8 cellular contexts compared by ENCODE assay signal in genomic region chr21:36297555-36297937, GRCh38. TPM values are rescaled to one million over a fixed set of nuclear protein-coding genes. Genes with fewer than 3 reads are reported as not detected.
DNase-seq lines count a peak whose midpoint lies in the region; ATAC-seq and TF ChIP-seq lines count a peak whose summit lies in the region.

No MANE protein-coding gene starts in this region.

- H3K27me3 ChIP-seq in mucosa of rectum (ENCODE audit: control insufficient read depth in 2 of 2, insufficient read depth in 2 of 2, low read length in 2 of 2): no peaks in the 10 kb centered on the region
- no peaks in the 10 kb centered on the region for H3K27me3 ChIP-seq in vagina

- intact Hi-C loops in vagina (cut with DNase I): no loop called here

- peaks cover 10 to 11% of the 10 kb centered on the region in 2 donors for H3K36me3 ChIP-seq in mucosa of rectum (ENCODE audit: control insufficient read depth in 2 of 2, insufficient read depth in 2 of 2, low read length in 2 of 2)
- H3K36me3 ChIP-seq in vagina: peaks cover 0 to under 1% of the 10 kb centered on the region in 2 donors

- H3K27ac ChIP-seq in mucosa of rectum (ENCODE audit: low read depth in 2 of 2, low read length in 2 of 2): peak overlapping the region; percentile 96
- peak overlapping the region; percentile 74 for H3K27ac ChIP-seq in vagina

- no peak for TF ChIP-seq CTCF in vagina (IDR thresholded peaks at IDR 0.05)

- peak overlapping the region; percentile 62 to 82 for H3K9ac ChIP-seq in mucosa of rectum (ENCODE audit: low read depth in 1 of 2, low read length in 2 of 2)

- no peak for DNase-seq in stimulated activated naive CD8-positive, alpha-beta T cell treated with anti-CD3 and anti-CD28 coated beads, Interleukin-15, Interleukin-2, amounts not matched to agents 100 U/mL and 50 U/mL, for 24 hours
- no peak for DNase-seq in activated naive CD4-positive, alpha-beta T cell treated with anti-CD3 and anti-CD28 coated beads, Interleukin-2, amount 50 U/mL, for 72 hours (ENCODE audit: low spot score in 2 of 2)
- DNase-seq in vagina (ENCODE audit: extremely low spot score in 2 of 2) (no peak), NCI-H2081 treated with DMSO at 0.1 percent for 48 hours (lab: John Stamatoyannopoulos, UW) (no peak), NCI-H345 treated with DMSO at 0.1 percent for 48 hours (lab: John Stamatoyannopoulos, UW; ENCODE audit: unreplicated experiment) (no peak), NCI-H2227 (lab: John Stamatoyannopoulos, UW; ENCODE audit: unreplicated experiment) (no peak)

- no peak for TF ChIP-seq POLR2A in vagina (IDR thresholded peaks at IDR 0.05)

- no peaks in the 10 kb centered on the region for H3K9me3 ChIP-seq in mucosa of rectum (ENCODE audit: control insufficient read depth in 2 of 2, low read length in 2 of 2)
- no peaks in the 10 kb centered on the region for H3K9me3 ChIP-seq in vagina

- H3K27ac Mint-ChIP-seq in stimulated activated naive CD8-positive, alpha-beta T cell treated with anti-CD3 and anti-CD28 coated beads, Interleukin-15, Interleukin-2, amounts not matched to agents 100 ng/mL and 50 ng/mL, for 24 hours: peak overlapping the region; percentile 89
- H3K27ac Mint-ChIP-seq in activated naive CD4-positive, alpha-beta T cell treated with anti-CD3 and anti-CD28 coated beads, Interleukin-2, amount 50 U/mL, for 72 hours: peak overlapping the region; percentile 26 to 89

- peak overlapping the region; percentile 54 to 78 for H3K4me3 ChIP-seq in mucosa of rectum (ENCODE audit: low read length in 2 of 2)
- peak overlapping the region in 1 of 2 donors; percentile 23 for H3K4me3 ChIP-seq in vagina

- peak overlapping the region; percentile 72 for H3K4me3 Mint-ChIP-seq in stimulated activated naive CD8-positive, alpha-beta T cell treated with anti-CD3 and anti-CD28 coated beads, Interleukin-15, Interleukin-2, amounts not matched to agents 100 ng/mL and 50 ng/mL, for 24 hours

- H3K4me1 ChIP-seq in mucosa of rectum (ENCODE audit: control insufficient read depth in 2 of 2, insufficient read depth in 2 of 2, low read length in 2 of 2): peaks cover 22 to 25% of the 10 kb centered on the region in 2 donors
- H3K4me1 ChIP-seq in vagina: peaks cover 14% of the 10 kb centered on the region

- no peaks in the 10 kb centered on the region for H3K9me3 Mint-ChIP-seq in stimulated activated naive CD8-positive, alpha-beta T cell treated with anti-CD3 and anti-CD28 coated beads, Interleukin-15, Interleukin-2, amounts not matched to agents 100 ng/mL and 50 ng/mL, for 24 hours
- no peaks in the 10 kb centered on the region for H3K9me3 Mint-ChIP-seq in activated naive CD4-positive, alpha-beta T cell treated with anti-CD3 and anti-CD28 coated beads, Interleukin-2, amount 50 U/mL, for 72 hours

- ATAC-seq in stimulated activated naive CD8-positive, alpha-beta T cell treated with anti-CD3 and anti-CD28 coated beads, Interleukin-15, Interleukin-2, amounts not matched to agents 100 U/mL and 50 U/mL, for 24 hours: no peak
- ATAC-seq in activated naive CD4-positive, alpha-beta T cell treated with anti-CD3 and anti-CD28 coated beads, Interleukin-2, amount 50 U/mL, for 72 hours: no peak

- H3K36me3 Mint-ChIP-seq in stimulated activated naive CD8-positive, alpha-beta T cell treated with anti-CD3 and anti-CD28 coated beads, Interleukin-15, Interleukin-2, amounts not matched to agents 100 ng/mL and 50 ng/mL, for 24 hours (ENCODE audit: low read depth): peaks cover 5% of the 10 kb centered on the region
- peaks cover 4 to 6% of the 10 kb centered on the region in 2 donors for H3K36me3 Mint-ChIP-seq in activated naive CD4-positive, alpha-beta T cell treated with anti-CD3 and anti-CD28 coated beads, Interleukin-2, amount 50 U/mL, for 72 hours

- H3K4me1 Mint-ChIP-seq in stimulated activated naive CD8-positive, alpha-beta T cell treated with anti-CD3 and anti-CD28 coated beads, Interleukin-15, Interleukin-2, amounts not matched to agents 100 ng/mL and 50 ng/mL, for 24 hours (ENCODE audit: low read depth): peaks cover 34% of the 10 kb centered on the region

- no peaks in the 10 kb centered on the region for H3K27me3 Mint-ChIP-seq in stimulated activated naive CD8-positive, alpha-beta T cell treated with anti-CD3 and anti-CD28 coated beads, Interleukin-15, Interleukin-2, amounts not matched to agents 100 ng/mL and 50 ng/mL, for 24 hours

RNA-seq across cellular contexts. Expression of gene MORC3, which starts 22.5 kb away (rescaled TPM):
- 10 to 100 TPM; 32.6 to 41.8 TPM for total RNA-seq in activated naive CD4-positive, alpha-beta T cell treated with anti-CD3 and anti-CD28 coated beads, Interleukin-2, amount 50 U/mL, for 72 hours
- 51.6 TPM for total RNA-seq in vagina
